In the genomic region with DNA sequence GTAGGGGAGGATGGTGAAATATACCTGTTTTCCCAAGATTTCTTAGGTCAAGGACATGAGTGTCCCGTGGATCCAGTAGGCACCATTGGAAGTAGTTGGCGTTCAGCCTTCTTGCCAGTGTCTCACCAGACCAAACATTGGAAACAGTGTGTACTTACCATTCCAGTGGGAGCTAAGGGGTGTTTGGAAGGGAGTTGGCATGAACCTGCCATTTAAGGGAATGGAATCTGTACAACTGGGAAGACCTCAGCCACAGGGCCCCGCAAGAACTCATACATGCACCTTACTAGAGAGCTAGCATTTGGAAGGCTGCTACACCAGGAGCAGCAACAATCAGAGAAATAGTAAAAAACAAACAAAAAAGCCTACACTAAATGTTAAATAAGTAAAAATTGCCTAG, we compare ENCODE assay signal across 25 cellular contexts.
"Had no signal": no experiment of that assay in that cellular context is flagged by ENCODE, and none has a peak within 500 bp of the region (broad histone marks: within the 10 kb centered on the region; RNA-seq: fewer than 3 reads in every experiment).

No MANE protein-coding gene starts in this region.

- DNase-seq: activated CD4-positive, alpha-beta T cell treated with anti-CD3 and anti-CD28 coated beads for 4 hours; activated CD4-positive, alpha-beta T cell treated with anti-CD3 and anti-CD28 coated beads, Interleukin-2, amount 50 U/mL, for 4 hours; activated effector memory CD4-positive, alpha-beta T cell treated with anti-CD3 and anti-CD28 coated beads, Interleukin-2, amount 50 U/mL, for 16 hours; activated naive CD4-positive, alpha-beta T cell treated with anti-CD3 and anti-CD28 coated beads for 36 hours; activated naive CD8-positive, alpha-beta T cell treated with anti-CD3 and anti-CD28 coated beads for 36 hours; activated T-cell treated with anti-CD3 and anti-CD28 coated beads for 4 hours; aorta; body of pancreas; caudate nucleus; cortex of kidney; effector memory CD8-positive, alpha-beta T cell; erythroblast; head of caudate nucleus; mammary epithelial cell; naive B cell; ovary; retina; spleen; stimulated activated naive CD4-positive, alpha-beta T cell treated with Interleukin-2 at 50 U/mL for 16 hours; SW 1271; T-helper 9 cell; thyroid gland; upper lobe of right lung had no signal

- H3K9me3 ChIP-seq: adrenal gland, body of pancreas, ovary, spleen, thyroid gland, upper lobe of right lung had no signal

- H3K4me3 ChIP-seq: adrenal gland, body of pancreas, ovary, spleen, thyroid gland, upper lobe of right lung had no signal

- H3K36me3 ChIP-seq: ovary had no signal

- H3K27ac ChIP-seq: adrenal gland, body of pancreas, ovary, spleen, thyroid gland, upper lobe of right lung, VCaP had no signal

- H3K27me3 ChIP-seq: adrenal gland, body of pancreas, ovary, spleen, thyroid gland, upper lobe of right lung had no signal

- H3K4me1 ChIP-seq: adrenal gland, body of pancreas, upper lobe of right lung had no signal

- ATAC-seq: body of pancreas; effector memory CD8-positive, alpha-beta T cell; upper lobe of right lung had no signal
